1 cellular context compared by ENCODE assay signal in genomic region chr12:116380740-116381139, GRCh38.
A peak's percentile ranks its signal among the peaks of the same experiment; 100 is the strongest.
TF ChIP-seq lines count a peak whose summit lies in the region.

No MANE protein-coding gene starts in this region.

TF ChIP-seq in K562, 482 proteins besides CTCF, POLR2A, EP300 and RAD21 (continued from another document):
- TF ChIP-seq ZNF592 (IDR thresholded peaks at IDR 0.05) (0 out of 2 replicates have a peak, but pooled peaks have one; percentile 15), NFATC3 (IDR thresholded peaks at IDR 0.05) (0 out of 2 replicates have a peak, but pooled peaks have one; percentile 51), LEF1 (IDR thresholded peaks at IDR 0.05) (peak; percentile 26; the same call in 1 of the 2 replicates), HBP1 (CRISPR knock-in tag; IDR thresholded peaks at IDR 0.05) (0 out of 2 replicates have a peak, but pooled peaks have one; percentile 13), ARID1B (IDR thresholded peaks at IDR 0.05) (peak; percentile 37), EP400 (IDR thresholded peaks at IDR 0.05) (peak; percentile 64), NFRKB (IDR thresholded peaks at IDR 0.05; ENCODE audit: low read depth) (peak; percentile 82), ZNF512 (tag; IDR thresholded peaks at IDR 0.05) (peak; percentile 99), AFF1 (IDR thresholded peaks at IDR 0.05; ENCODE audit: low read depth in 1 of 2, partially characterized antibody in 2 of 2) (peak in 1 of 2 experiments; percentile 54), TRIM24 (IDR thresholded peaks at IDR 0.05) (peak; percentile 9 to 26; a peak in 1 of 4 replicates), MIER1 (IDR thresholded peaks at IDR 0.05; ENCODE audit: low read depth) (peak; percentile 39; the same call in 1 of the 2 replicates), L3MBTL2 (IDR thresholded peaks at IDR 0.05) (peak; percentile 31; the same call in 1 of the 2 replicates), DPF2 (IDR thresholded peaks at IDR 0.05) (peak; percentile 29; the same call in 1 of the 2 replicates), MLLT1 (IDR thresholded peaks at IDR 0.05) (peak in 1 of 2 experiments; percentile 21; a peak in 1 of 4 replicates)
